Comparison of ENCODE assay signal across 8 cellular contexts in the genomic region with DNA sequence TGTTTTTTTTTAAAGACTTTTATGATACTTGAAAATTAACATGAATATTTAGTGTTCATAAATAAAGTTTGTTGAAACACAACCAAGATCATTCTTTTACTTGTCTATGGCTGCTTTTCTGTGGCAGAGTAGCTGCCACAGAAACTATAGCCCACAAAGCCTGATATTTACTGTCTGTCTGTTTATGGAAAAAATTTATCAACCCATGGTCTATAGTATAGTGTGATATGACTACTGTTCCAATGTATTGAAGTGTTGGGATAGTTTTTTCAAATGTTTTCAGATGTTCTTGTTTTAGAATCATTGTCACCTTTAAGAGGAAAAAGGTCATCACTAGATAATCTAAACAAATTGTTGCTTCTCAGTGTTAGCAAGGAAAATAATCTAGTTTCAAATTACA.
"Had no signal": no experiment of that assay in that cellular context is flagged by ENCODE, and none has a peak within 500 bp of the region (broad histone marks: within the 10 kb centered on the region; RNA-seq: fewer than 3 reads in every experiment).

No MANE protein-coding gene starts in this region.

- DNase-seq: H9, HCEC 1CT, IMR-90, KBM-7 had no signal

- H2AFZ ChIP-seq: GM23338 had no signal

- H3K4me3 ChIP-seq: GM23338 had no signal

- H3K4me2 ChIP-seq: GM23338, KMS-11 had no signal

- ATAC-seq: GM23338 had no signal

- H3K27ac ChIP-seq: KMS-11 had no signal

- FAIRE-seq: H1, HTR-8/SVneo had no signal

- H3K9ac ChIP-seq: KMS-11 had no signal
